Comparison of ENCODE assay signal across 1 cellular context in the genomic region with DNA sequence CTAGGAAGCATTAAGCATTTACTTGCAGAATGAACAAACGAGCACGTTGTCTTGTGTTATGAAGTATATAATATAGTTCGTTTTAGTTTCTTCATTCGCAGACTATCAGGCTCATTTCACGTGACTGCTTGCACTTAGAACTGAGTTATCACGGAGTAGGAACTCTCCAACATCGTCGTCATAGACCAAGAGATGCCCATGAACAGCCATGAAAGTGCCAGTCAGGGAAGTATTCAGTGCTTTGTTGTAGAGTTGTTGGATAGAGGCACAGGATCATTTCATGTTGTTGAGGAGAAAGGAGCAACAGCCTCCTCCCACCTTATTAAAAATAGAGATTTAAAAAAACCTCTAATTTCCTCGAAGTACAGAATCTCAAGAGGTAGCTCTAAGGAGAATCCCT.
TF ChIP-seq lines count a peak whose summit lies in the region.

No MANE protein-coding gene starts in this region.

TF ChIP-seq in HEK293T, 16 proteins besides CTCF, POLR2A, EP300 and RAD21 (continued from another document):
- TF ChIP-seq PKNOX1 (IDR thresholded peaks at IDR 0.05) (peak; percentile 41; the same call in 1 of the 2 replicates), FOXA1 (IDR thresholded peaks at IDR 0.05) (no peak), SUZ12 (IDR thresholded peaks at IDR 0.05) (no peak), L3MBTL2 (conservative IDR thresholded peaks at IDR 0.05) (no peak), TARDBP (IDR thresholded peaks at IDR 0.05) (no peak)
